ENCODE assay signal across 21 cellular contexts in genomic region chr10:34127676-34128075, GRCh38.
DNase-seq lines count a peak whose midpoint lies in the region; ATAC-seq, FAIRE-seq and TF ChIP-seq lines count a peak whose summit lies in the region.
"Had no signal": no experiment of that assay in that cellular context is flagged by ENCODE, and none has a peak within 500 bp of the region (broad histone marks: within the 10 kb centered on the region; RNA-seq: fewer than 3 reads in every experiment).

No MANE protein-coding gene starts in this region.

- TF ChIP-seq CTCF in bronchial epithelial cell (IDR thresholded peaks at IDR 0.05; ENCODE audit: insufficient read depth, low read length, severe bottlenecking) (no peak), retinal pigment epithelial cell (conservative IDR thresholded peaks at IDR 0.05; ENCODE audit: low read depth, low read length) (no peak), progenitor cell of endocrine pancreas (IDR thresholded peaks at IDR 0.05; ENCODE audit: unreplicated experiment) (no peak)

- ATAC-seq in esophagus mucosa (peak; percentile 45), HG03280 (IDR thresholded peaks at IDR 0.05; ENCODE audit: unreplicated experiment) (no peak)
- ATAC-seq: A549; CD8-positive, alpha-beta T cell had no signal

- peaks cover 28% of the 10 kb centered on the region for H3K4me1 Mint-ChIP-seq in progenitor cell of endocrine pancreas (ENCODE audit: low read depth)
- H3K4me1 Mint-ChIP-seq: B cell had no signal

- H3K27me3 Mint-ChIP-seq in progenitor cell of endocrine pancreas, result no peaks in the 10 kb centered on the region
- H3K27me3 Mint-ChIP-seq: B cell; CD4-positive, alpha-beta T cell had no signal

- no peaks in the 10 kb centered on the region for H3K4me1 ChIP-seq in HAP-1

- in situ Hi-C loops in HAP-1 (cut with MboI; ENCODE audit: low sequenced_read_pairs), result no loop called here

- no peak for FAIRE-seq in bronchial epithelial cell (lab: Jason Lieb, UNC)
- FAIRE-seq: A549, D721Med, G401.6, GM12891, GM19239 had no signal

- H3K9me3 Mint-ChIP-seq in progenitor cell of endocrine pancreas (ENCODE audit: low read depth), result no peaks in the 10 kb centered on the region
- H3K9me3 Mint-ChIP-seq: CD4-positive, alpha-beta T cell; CD8-positive, alpha-beta T cell had no signal

- H3K36me3 Mint-ChIP-seq in progenitor cell of endocrine pancreas (ENCODE audit: insufficient read depth), result peaks cover 33% of the 10 kb centered on the region
- H3K36me3 Mint-ChIP-seq: CD8-positive, alpha-beta T cell had no signal

- H3K4me3 ChIP-seq in HAP-1 (no peak overlapping the region), bronchial epithelial cell (ENCODE audit: low read depth, low read length) (no peak overlapping the region), retinal pigment epithelial cell (ENCODE audit: low read length) (no peak overlapping the region)
- H3K4me3 ChIP-seq: A549; BLaER1 treated with 17β-estradiol and CSF1 and Interleukin-3, amounts not matched to agents 10 nM and 100 nM had no signal

- H3K27me3 ChIP-seq in HAP-1 (ENCODE audit: low read depth), result no peaks in the 10 kb centered on the region
- H3K27me3 ChIP-seq in bronchial epithelial cell (ENCODE audit: control insufficient read depth, insufficient read depth, low read length), result no peaks in the 10 kb centered on the region
- H3K27me3 ChIP-seq: BLaER1 treated with 17β-estradiol and CSF1 and Interleukin-3, amounts not matched to agents 10 nM and 100 nM had no signal

- H3K4me3 Mint-ChIP-seq in progenitor cell of endocrine pancreas (ENCODE audit: low read depth), result no peak overlapping the region
- H3K4me3 Mint-ChIP-seq: B cell; CD4-positive, alpha-beta T cell; CD8-positive, alpha-beta T cell had no signal

- no peak overlapping the region for H3K27ac Mint-ChIP-seq in progenitor cell of endocrine pancreas
- H3K27ac Mint-ChIP-seq: B cell; CD4-positive, alpha-beta T cell; CD8-positive, alpha-beta T cell had no signal

- DNase-seq in HAP-1 (ENCODE audit: low spot score in 2 of 2) (peak; percentile 15 to 21), bronchial epithelial cell (ENCODE audit: low read depth) (peak; percentile 81), retinal pigment epithelial cell (ENCODE audit: low read depth) (peak; percentile 62), SKM-1 treated with dmso at 0.1 percent for 144 hours (lab: John Stamatoyannopoulos, UW; ENCODE audit: unreplicated experiment) (no peak), progenitor cell of endocrine pancreas (ENCODE audit: low spot score, unreplicated experiment) (no peak)
- DNase-seq: AML-193; Caco-2; Calu3; CD4-positive, alpha-beta T cell; CD8-positive, alpha-beta T cell; DMS79 treated with DMSO at 0.1 percent for 48 hours; GF-D8 had no signal

- no peaks in the 10 kb centered on the region for H3K36me3 ChIP-seq in HAP-1 (replicated peaks)
- H3K36me3 ChIP-seq in bronchial epithelial cell (ENCODE audit: control insufficient read depth, insufficient read depth, low read length), result no peaks in the 10 kb centered on the region

- no peaks in the 10 kb centered on the region for H3K9me3 ChIP-seq in HAP-1
- H3K9me3 ChIP-seq: A549, Caco-2 had no signal

Comparison
In these comparisons a context has a peak if more than half of its experiments do, and no peak if none do; other contexts are left out.
1. DNase-seq: peak in HAP-1 (2 of 2), bronchial epithelial cell (single experiment) and retinal pigment epithelial cell (single experiment); none in SKM-1 treated with dmso at 0.1 percent for 144 hours (single experiment) and progenitor cell of endocrine pancreas (single experiment).